In genomic region chr9:114291064-114291474, GRCh38 we compare ENCODE assay signal across 9 cellular contexts. TPM values are rescaled to one million over a fixed set of nuclear protein-coding genes. Genes with fewer than 3 reads are reported as not detected.
DNase-seq lines count a peak whose midpoint lies in the region; ATAC-seq, FAIRE-seq and TF ChIP-seq lines count a peak whose summit lies in the region.
"Had no signal": no experiment of that assay in that cellular context is flagged by ENCODE, and none has a peak within 500 bp of the region (broad histone marks: within the 10 kb centered on the region; RNA-seq: fewer than 3 reads in every experiment).

No MANE protein-coding gene starts in this region.

- WGBS in mesenchymal stem cell, result 19% methylated on average over 12 of the region's 12 CpGs

- peaks cover 41% of the 10 kb centered on the region for H3K4me1 ChIP-seq in mesenchymal stem cell (ENCODE audit: control insufficient read depth, insufficient read depth, low read depth, low read length)

- no peak overlapping the region for H3K18ac ChIP-seq in mesenchymal stem cell (ENCODE audit: low read depth in 1 of 2, low read length in 2 of 2)

- H3K36me3 Mint-ChIP-seq in activated CD4-positive, alpha-beta memory T cell treated with anti-CD3 and anti-CD28 coated beads, Interleukin-2, amount 10 ng/mL, durations not matched to agents 7 days and 5 days (ENCODE audit: low read depth), result no peaks in the 10 kb centered on the region

- no peak overlapping the region for H3K4ac ChIP-seq in mesenchymal stem cell (ENCODE audit: low read depth in 1 of 2, low read length in 2 of 2)

- no peak overlapping the region for H3K4me3 ChIP-seq in mesenchymal stem cell (ENCODE audit: insufficient read depth in 1 of 2, low read depth in 1 of 2, low read length in 2 of 2)
- H3K4me3 ChIP-seq: skin epidermis had no signal

- H2BK120ac ChIP-seq in mesenchymal stem cell (ENCODE audit: low read depth, low read length), result no peak overlapping the region

- H3K9ac ChIP-seq in mesenchymal stem cell (ENCODE audit: low read length), result no peak overlapping the region

- peaks cover 13% of the 10 kb centered on the region for H3K9me3 ChIP-seq in mesenchymal stem cell (ENCODE audit: control insufficient read depth, low read length)

- TF ChIP-seq CTCF in 22Rv1 (IDR thresholded peaks at IDR 0.05), result peak; percentile 87

- H3K27me3 ChIP-seq in mesenchymal stem cell (ENCODE audit: control insufficient read depth in 1 of 2, insufficient read depth in 1 of 2, low read length in 2 of 2), result no peaks in the 10 kb centered on the region

- H3K27me3 Mint-ChIP-seq in activated CD4-positive, alpha-beta memory T cell treated with anti-CD3 and anti-CD28 coated beads, Interleukin-2, amount 10 ng/mL, durations not matched to agents 7 days and 5 days, result peaks cover 6% of the 10 kb centered on the region

- DNase-seq in GM12891 (ENCODE audit: insufficient read length, low spot score) (peak; percentile 53), NCI-H345 (lab: John Stamatoyannopoulos, UW) (peak; percentile 65), mesenchymal stem cell (peak; percentile 75)
- peak; percentile 73 for DNase-seq in activated CD4-positive, alpha-beta memory T cell treated with anti-CD3 and anti-CD28 coated beads, Interleukin-2, amount 10 ng/mL, durations not matched to agents 7 days and 5 days
- peak; percentile 54 for DNase-seq in effector CD4-positive, alpha-beta T cell
- DNase-seq in stimulated activated CD8-positive, alpha-beta memory T cell treated with anti-CD3 and anti-CD28 coated beads, Interleukin-15, amount 100 ng/mL, for 4 hours (ENCODE audit: low read depth in 2 of 2), result peak; percentile 27 to 34

- no peak overlapping the region for H3K14ac ChIP-seq in mesenchymal stem cell (ENCODE audit: low read length in 2 of 2)

- CTCF ChIA-PET in activated CD4-positive, alpha-beta memory T cell treated with anti-CD3 and anti-CD28 coated beads, Interleukin-2, amount 10 ng/mL, durations not matched to agents 7 days and 5 days (lab: Charles Lee), result interaction anchor here (0.6 to 3.3 kb wide), 24 partner anchors 9 to 1262 kb away, joined by 3 to 34 read pairs (median 4); partner anchors contain the start of gene COL27A1

- no peak overlapping the region for H3K4me3 Mint-ChIP-seq in activated CD4-positive, alpha-beta memory T cell treated with anti-CD3 and anti-CD28 coated beads, Interleukin-2, amount 10 ng/mL, durations not matched to agents 7 days and 5 days

- peak overlapping the region; percentile 95 for H2AK5ac ChIP-seq in mesenchymal stem cell (ENCODE audit: low read length, severe bottlenecking)

- no peak overlapping the region for H3K27ac Mint-ChIP-seq in activated CD4-positive, alpha-beta memory T cell treated with anti-CD3 and anti-CD28 coated beads, Interleukin-2, amount 10 ng/mL, durations not matched to agents 7 days and 5 days

- H4K91ac ChIP-seq in mesenchymal stem cell (ENCODE audit: low read length), result no peak overlapping the region

- no peak overlapping the region for H3K4me2 ChIP-seq in mesenchymal stem cell (ENCODE audit: low read length, poor library complexity, severe bottlenecking)

- H3K36me3 ChIP-seq in mesenchymal stem cell (ENCODE audit: control insufficient read depth in 1 of 2, insufficient read depth in 2 of 2, low read depth in 1 of 2, low read length in 2 of 2), result peaks cover 21 to 40% of the 10 kb centered on the region in 2 experiments

- H3K4me1 Mint-ChIP-seq in activated CD4-positive, alpha-beta memory T cell treated with anti-CD3 and anti-CD28 coated beads, Interleukin-2, amount 10 ng/mL, durations not matched to agents 7 days and 5 days, result no peaks in the 10 kb centered on the region

- ATAC-seq in GM19467 (IDR thresholded peaks at IDR 0.05; ENCODE audit: unreplicated experiment), result no peak

- H3K23ac ChIP-seq in mesenchymal stem cell (ENCODE audit: low read length in 2 of 2), result no peak overlapping the region

- peak; percentile 45 for FAIRE-seq in GM12891 (lab: Jason Lieb, UNC)

- no peak overlapping the region for H2BK5ac ChIP-seq in mesenchymal stem cell (ENCODE audit: low read depth, low read length, poor library complexity, severe bottlenecking)

- H2BK15ac ChIP-seq in mesenchymal stem cell (ENCODE audit: low read depth, poor library complexity, severe bottlenecking), result no peak overlapping the region

- H2AFZ ChIP-seq in mesenchymal stem cell (ENCODE audit: low read depth, low read length), result no peak overlapping the region

- H3K9me3 Mint-ChIP-seq in activated CD4-positive, alpha-beta memory T cell treated with anti-CD3 and anti-CD28 coated beads, Interleukin-2, amount 10 ng/mL, durations not matched to agents 7 days and 5 days, result peaks cover 12% of the 10 kb centered on the region

- H2BK12ac ChIP-seq in mesenchymal stem cell (ENCODE audit: low read length in 2 of 2), result no peak overlapping the region

- peaks cover 7% of the 10 kb centered on the region for H3K79me1 ChIP-seq in mesenchymal stem cell (replicated peaks; ENCODE audit: low read length, poor library complexity, severe bottlenecking)

- H4K8ac ChIP-seq in mesenchymal stem cell (ENCODE audit: low read length), result no peak overlapping the region

- H3K27ac ChIP-seq in 22Rv1 (no peak overlapping the region), mesenchymal stem cell (ENCODE audit: low read length, poor library complexity, severe bottlenecking) (no peak overlapping the region)

- POLR2A ChIA-PET in activated CD4-positive, alpha-beta memory T cell treated with anti-CD3 and anti-CD28 coated beads, Interleukin-2, amount 10 ng/mL, durations not matched to agents 7 days and 5 days (lab: Charles Lee), result interaction anchor here (1.0 kb wide), 1 partner anchor 208 kb away, joined by 5 read pairs; no protein-coding TSS in a partner anchor

- TF ChIP-seq POLR2A in GM12891 (IDR thresholded peaks at IDR 0.05; ENCODE audit: low read depth, low read length), result no peak

TF ChIP-seq in GM12891, 5 proteins besides CTCF, POLR2A, EP300 and RAD21:
- no peak for TF ChIP-seq POLR2AphosphoS5 (IDR thresholded peaks at IDR 0.05; ENCODE audit: low read depth, low read length)
- TF ChIP-seq PAX5 (IDR thresholded peaks at IDR 0.05; ENCODE audit: insufficient read depth, low read length, severe bottlenecking), result no peak
- no peak for TF ChIP-seq POU2F2 (IDR thresholded peaks at IDR 0.05; ENCODE audit: low read depth, low read length)
- TF ChIP-seq TAF1 (IDR thresholded peaks at IDR 0.05; ENCODE audit: low read depth, low read length), result no peak
- no peak for TF ChIP-seq SPI1 (IDR thresholded peaks at IDR 0.05; ENCODE audit: low read depth, low read length)

RNA-seq across cellular contexts. Expression of gene ORM1, which starts 31.8 kb away (rescaled TPM):
- polyA plus RNA-seq in GM12891 (2012; ENCODE audit: low read depth, missing spikeins), result not detected
- total RNA-seq in activated CD4-positive, alpha-beta memory T cell treated with anti-CD3 and anti-CD28 coated beads, Interleukin-2, amount 10 ng/mL, durations not matched to agents 7 days and 5 days, result not detected
- not detected for polyA plus RNA-seq in mesenchymal stem cell (2013, experiment 1 of 2)
- polyA plus RNA-seq in mesenchymal stem cell (2013, experiment 2 of 2), result not detected

RNA-seq across cellular contexts. Expression of gene ORM2, which starts 38.6 kb away (rescaled TPM):
- not detected for polyA plus RNA-seq in GM12891 (2012; ENCODE audit: low read depth, missing spikeins)
- not detected for total RNA-seq in activated CD4-positive, alpha-beta memory T cell treated with anti-CD3 and anti-CD28 coated beads, Interleukin-2, amount 10 ng/mL, durations not matched to agents 7 days and 5 days
- polyA plus RNA-seq in mesenchymal stem cell (2013, experiment 1 of 2), result not detected
- not detected for polyA plus RNA-seq in mesenchymal stem cell (2013, experiment 2 of 2)
